28 cellular contexts compared by ENCODE assay signal in genomic region chr6:98239057-98239456, GRCh38.
"Had no signal": no experiment of that assay in that cellular context is flagged by ENCODE, and none has a peak within 500 bp of the region (broad histone marks: within the 10 kb centered on the region; RNA-seq: fewer than 3 reads in every experiment).

No MANE protein-coding gene starts in this region.

- H3K4me1 Mint-ChIP-seq: mesothelial cell of epicardium; naive B cell; natural killer cell; stimulated activated effector memory CD8-positive, alpha-beta T cell treated with anti-CD3 and anti-CD28 coated beads, Interleukin-12 subunit alpha, Interleukin-12 subunit beta, amount 100 ng/mL, for 72 hours had no signal

- ATAC-seq: left cardiac atrium; natural killer cell; pancreas; right cardiac atrium; stimulated activated effector memory CD8-positive, alpha-beta T cell treated with anti-CD3 and anti-CD28 coated beads, Interleukin-12 subunit alpha, Interleukin-12 subunit beta, amount 100 ng/mL, for 72 hours; upper lobe of right lung had no signal

- H3K27ac ChIP-seq: left ventricle myocardium inferior, pancreas, prostate gland, sigmoid colon, spleen, suprapubic skin, thoracic aorta, tibial artery, upper lobe of right lung had no signal

- H3K4me3 ChIP-seq: left ventricle myocardium inferior, lung, pancreas, prostate gland, sigmoid colon, spleen, suprapubic skin, thoracic aorta, tibial artery, upper lobe of right lung had no signal

- H3K4me1 ChIP-seq: left ventricle myocardium inferior, pancreas, prostate gland, sigmoid colon, spleen, suprapubic skin, tibial artery, upper lobe of right lung had no signal

- H3K9me3 ChIP-seq: pancreas, prostate gland, suprapubic skin, thoracic aorta, tibial artery, upper lobe of right lung had no signal

- FAIRE-seq: keratinocyte, pancreas, small intestine, urothelium cell line had no signal

- H3K36me3 ChIP-seq: left ventricle myocardium inferior, pancreas, prostate gland, sigmoid colon, spleen, suprapubic skin, thoracic aorta, tibial artery, upper lobe of right lung had no signal

- H3K27ac Mint-ChIP-seq: mesothelial cell of epicardium; naive B cell; natural killer cell; stimulated activated effector memory CD8-positive, alpha-beta T cell treated with anti-CD3 and anti-CD28 coated beads, Interleukin-12 subunit alpha, Interleukin-12 subunit beta, amount 100 ng/mL, for 72 hours; stimulated activated naive CD8-positive, alpha-beta T cell treated with anti-CD3 and anti-CD28 coated beads, Interleukin-15, Interleukin-2, amounts not matched to agents 100 ng/mL and 50 ng/mL, for 24 hours had no signal

- H3K36me3 Mint-ChIP-seq: mesothelial cell of epicardium; naive B cell; natural killer cell; stimulated activated effector memory CD8-positive, alpha-beta T cell treated with anti-CD3 and anti-CD28 coated beads, Interleukin-12 subunit alpha, Interleukin-12 subunit beta, amount 100 ng/mL, for 72 hours had no signal

- H3K4me3 Mint-ChIP-seq: mesothelial cell of epicardium; naive B cell; natural killer cell; stimulated activated effector memory CD8-positive, alpha-beta T cell treated with anti-CD3 and anti-CD28 coated beads, Interleukin-12 subunit alpha, Interleukin-12 subunit beta, amount 100 ng/mL, for 72 hours; stimulated activated naive CD8-positive, alpha-beta T cell treated with anti-CD3 and anti-CD28 coated beads, Interleukin-15, Interleukin-2, amounts not matched to agents 100 ng/mL and 50 ng/mL, for 24 hours had no signal

- H3K27me3 Mint-ChIP-seq: naive B cell; stimulated activated naive CD8-positive, alpha-beta T cell treated with anti-CD3 and anti-CD28 coated beads, Interleukin-15, Interleukin-2, amounts not matched to agents 100 ng/mL and 50 ng/mL, for 24 hours had no signal

- H3K27me3 ChIP-seq: pancreas, sigmoid colon, spleen, suprapubic skin, tibial artery, upper lobe of right lung had no signal

- DNase-seq: hippocampal formation; kidney glomerular epithelial cell; left cardiac atrium; left ventricle myocardium inferior; mesendoderm; naive B cell; natural killer cell; pancreas; posterior cingulate gyrus; retina; right cardiac atrium; sigmoid colon; small intestine; spleen; stimulated activated CD4-positive, alpha-beta T cell treated with anti-CD3 and anti-CD28 coated beads, Interleukin-4, amount 100 ng/mL, for 24 hours; stimulated activated naive CD4-positive, alpha-beta T cell; tibial artery; trophoblast cell; upper lobe of right lung had no signal
